ENCODE assay signal across 9 cellular contexts in genomic region chr14:104135121-104135903, GRCh38. TPM values are rescaled to one million over a fixed set of nuclear protein-coding genes. Genes with fewer than 3 reads are reported as not detected.
A peak's percentile ranks its signal among the peaks of the same experiment; 100 is the strongest.
DNase-seq lines count a peak whose midpoint lies in the region; ATAC-seq, FAIRE-seq and TF ChIP-seq lines count a peak whose summit lies in the region.
"Had no signal": no experiment of that assay in that cellular context is flagged by ENCODE, and none has a peak within 500 bp of the region (broad histone marks: within the 10 kb centered on the region; RNA-seq: fewer than 3 reads in every experiment).

No MANE protein-coding gene starts in this region.

- no peak overlapping the region for H4K5ac ChIP-seq in mesendoderm (ENCODE audit: low read length)

- no peak overlapping the region for H3K18ac ChIP-seq in mesendoderm (ENCODE audit: low read length)

- H3K79me2 ChIP-seq in mesendoderm (ENCODE audit: control insufficient read depth, insufficient read depth, low read length) = peaks cover 3% of the 10 kb centered on the region

- no peak overlapping the region for H3K4me3 Mint-ChIP-seq in Calu3 (ENCODE audit: low read depth, unreplicated experiment)

- CTCF ChIA-PET in Calu3 (lab: Charles Lee) = interaction anchor here (0.6 kb wide), 2 partner anchors 330 to 670 kb away, joined by 3 to 4 read pairs; no protein-coding TSS in a partner anchor

- H3K4me2 ChIP-seq in mesendoderm (ENCODE audit: low read length) = peak overlapping the region; percentile 50

- no peak overlapping the region for H3K27ac Mint-ChIP-seq in Calu3 (ENCODE audit: unreplicated experiment)

- BruUV-seq in Calu3 (replicated peaks; lab: Mats Ljungman, UMichigan) = no TSS peak

- no peaks in the 10 kb centered on the region for H3K36me3 Mint-ChIP-seq in Calu3 (ENCODE audit: insufficient read depth, unreplicated experiment)

- TF ChIP-seq CTCF in Calu3 (IDR thresholded peaks at IDR 0.05; ENCODE audit: unreplicated experiment) = no peak
- TF ChIP-seq CTCF in bronchial epithelial cell (IDR thresholded peaks at IDR 0.05; ENCODE audit: insufficient read depth, low read length, severe bottlenecking) = peak; percentile 16

- H3K27ac ChIP-seq in mesendoderm (ENCODE audit: low read depth, low read length) = no peak overlapping the region
- H3K27ac ChIP-seq: Peyer's patch had no signal

- H3K36me3 ChIP-seq in bronchial epithelial cell (ENCODE audit: control insufficient read depth, insufficient read depth, low read length) (no peaks in the 10 kb centered on the region), mesendoderm (ENCODE audit: control insufficient read depth, insufficient read depth, low read length) (no peaks in the 10 kb centered on the region)
- H3K36me3 ChIP-seq: Peyer's patch had no signal

- peak overlapping the region; percentile 74 for H3K56ac ChIP-seq in mesendoderm (ENCODE audit: low read length)

- H2BK120ac ChIP-seq in mesendoderm (ENCODE audit: low read depth, low read length) = no peak overlapping the region

- H3K27me3 ChIP-seq in bronchial epithelial cell (ENCODE audit: control insufficient read depth, insufficient read depth, low read length) = peaks cover 33% of the 10 kb centered on the region
- peaks cover 17% of the 10 kb centered on the region for H3K27me3 ChIP-seq in mesendoderm (ENCODE audit: insufficient read depth, low read length, poor library complexity)

- H3K79me1 ChIP-seq in mesendoderm (ENCODE audit: low read length) = peaks cover 1% of the 10 kb centered on the region

- peak overlapping the region; percentile 42 for H3K9ac ChIP-seq in mesendoderm (ENCODE audit: low read length)

- H2BK15ac ChIP-seq in mesendoderm (replicated peaks; ENCODE audit: low read depth) = no peak overlapping the region

- H4K8ac ChIP-seq in mesendoderm (ENCODE audit: low read depth, low read length) = no peak overlapping the region

- peaks cover 3% of the 10 kb centered on the region for H3K4me1 ChIP-seq in mesendoderm (ENCODE audit: control insufficient read depth, low read depth, low read length)

- H3K9me3 Mint-ChIP-seq in Calu3 (ENCODE audit: low read depth, unreplicated experiment) = no peaks in the 10 kb centered on the region

- peaks cover 84% of the 10 kb centered on the region for H3K27me3 Mint-ChIP-seq in Calu3 (ENCODE audit: unreplicated experiment)

- H3K4me3 ChIP-seq in bronchial epithelial cell (ENCODE audit: low read depth, low read length) (no peak overlapping the region), mesendoderm (ENCODE audit: low read length) (no peak overlapping the region)
- H3K4me3 ChIP-seq: Peyer's patch had no signal

- intact Hi-C loops in Calu3 (cut with micrococcal nuclease; ENCODE audit: unreplicated experiment) = loop anchor here (10.0 kb wide), 1 partner anchor 499 kb away; no protein-coding TSS in a partner anchor

- peak overlapping the region; percentile 66 for H3K23ac ChIP-seq in mesendoderm (ENCODE audit: low read length)

- no peak for ATAC-seq in GM21717 (IDR thresholded peaks at IDR 0.05; ENCODE audit: unreplicated experiment)
- ATAC-seq in HG03045 (IDR thresholded peaks at IDR 0.05; ENCODE audit: unreplicated experiment) = no peak

- DNase-seq in Calu3 (peak; percentile 62), KBM-7 (peak; percentile 59), bronchial epithelial cell (ENCODE audit: low read depth) (peak; percentile 6), mesendoderm (peak; percentile 83), ureter (ENCODE audit: low spot score) (no peak)
- DNase-seq in activated CD8-positive, alpha-beta memory T cell treated with anti-CD3 and anti-CD28 coated beads for 24 hours = no peak

- no peak for FAIRE-seq in bronchial epithelial cell (lab: Jason Lieb, UNC)

- no peak overlapping the region for H3K4ac ChIP-seq in mesendoderm (ENCODE audit: low read depth, low read length)

- in situ Hi-C loops in KBM-7 (cut with MboI; ENCODE audit: low pct_unique_long_range_greater_than_20kb, low sequenced_read_pairs) = no loop called here

- H2BK5ac ChIP-seq in mesendoderm (ENCODE audit: low read length) = no peak overlapping the region

- no CpG with 5 or more reads among the region's 47 CpGs for WGBS in mesendoderm (ENCODE audit: extremely low coverage, insufficient coverage, low lambda C conversion rate)

- H2AK5ac ChIP-seq in mesendoderm (ENCODE audit: low read length) = no peak overlapping the region

- H3K4me1 Mint-ChIP-seq in Calu3 (ENCODE audit: low read depth, unreplicated experiment) = no peaks in the 10 kb centered on the region

RNA-seq across cellular contexts. Expression of gene KIF26A, which starts 3.1 kb away (rescaled TPM):
- 0.07 TPM in 2 replicates for total RNA-seq in Calu3 (2022)
- total RNA-seq in bronchial epithelial cell = 0.26 and 1.0 TPM in 2 replicates
- 6.3 TPM for polyA plus RNA-seq in mesendoderm (2013, experiment 1 of 2)
- polyA plus RNA-seq in mesendoderm (2013, experiment 2 of 2) = 6.3 TPM
- total RNA-seq in ureter = 6.1 TPM

RNA-seq across cellular contexts. Expression of gene ASPG, which starts 49.8 kb away (rescaled TPM):
- total RNA-seq in Calu3 (2022) = not detected in 2 replicates
- 0.53 and 6.9 TPM in 2 replicates for total RNA-seq in bronchial epithelial cell
- 0.01 TPM for polyA plus RNA-seq in mesendoderm (2013, experiment 1 of 2)
- 0.08 TPM for polyA plus RNA-seq in mesendoderm (2013, experiment 2 of 2)
- 6.4 TPM for total RNA-seq in ureter

Comparison
In these comparisons a context has a peak if more than half of its experiments do, and no peak if none do; other contexts are left out.
1. DNase-seq: peak in Calu3 (single experiment), KBM-7 (single experiment), bronchial epithelial cell (single experiment) and mesendoderm (single experiment); none in ureter (single experiment) and activated CD8-positive, alpha-beta memory T cell treated with anti-CD3 and anti-CD28 coated beads for 24 hours (single experiment).